In genomic region chr2:73979021-73979420, GRCh38 we compare ENCODE assay signal across 9 cellular contexts. TPM values are rescaled to one million over a fixed set of nuclear protein-coding genes. Genes with fewer than 3 reads are reported as not detected.
DNase-seq lines count a peak whose midpoint lies in the region; ATAC-seq and TF ChIP-seq lines count a peak whose summit lies in the region.
"Had no signal": no experiment of that assay in that cellular context is flagged by ENCODE, and none has a peak within 500 bp of the region (broad histone marks: within the 10 kb centered on the region; RNA-seq: fewer than 3 reads in every experiment).

No MANE protein-coding gene starts in this region.

- H3K9me3 ChIP-seq in Loucy (ENCODE audit: insufficient read depth, low read depth, low read length) = no peaks in the 10 kb centered on the region
- H3K9me3 ChIP-seq in right cardiac atrium (ENCODE audit: control insufficient read depth, low read length) = no peaks in the 10 kb centered on the region

- H3K4me1 Mint-ChIP-seq in activated T-helper 17 cell treated with anti-CD3 and anti-CD28 coated beads, Interleukin-2, amount 50 U/mL, for 72 hours = peaks cover 35% of the 10 kb centered on the region

- peaks cover 9% of the 10 kb centered on the region; the same call in 1 of the 2 replicates for H3F3A ChIP-seq in Loucy (ENCODE audit: low read depth)

- peak overlapping the region; percentile 41 for H3K27ac Mint-ChIP-seq in activated T-helper 17 cell treated with anti-CD3 and anti-CD28 coated beads, Interleukin-2, amount 50 U/mL, for 72 hours

- H3K9me2 ChIP-seq in Loucy (replicated peaks; ENCODE audit: low read depth, low read length) = no peaks in the 10 kb centered on the region

- TF ChIP-seq CTCF in GM12864 (IDR thresholded peaks at IDR 0.05; ENCODE audit: low read depth, low read length, missing control alignments) (no peak), Loucy (conservative IDR thresholded peaks at IDR 0.05; ENCODE audit: low read length) (no peak)

- H3K4me3 Mint-ChIP-seq in activated T-helper 17 cell treated with anti-CD3 and anti-CD28 coated beads, Interleukin-2, amount 50 U/mL, for 72 hours = peak overlapping the region; percentile 75

- H2AFZ ChIP-seq in Loucy (ENCODE audit: low read length) = no peak overlapping the region

- H3K27me3 ChIP-seq in Loucy (ENCODE audit: insufficient read depth, low read length, poor library complexity, severe bottlenecking) (no peaks in the 10 kb centered on the region), right cardiac atrium (ENCODE audit: control insufficient read depth, insufficient read depth) (no peaks in the 10 kb centered on the region)

- H3K4me3 ChIP-seq in GM12864 (ENCODE audit: low read depth, low read length) (peak overlapping the region; percentile 81; the same call in 1 of the 2 replicates), Loucy (ENCODE audit: low read length, poor library complexity, severe bottlenecking) (peak overlapping the region; percentile 76), right cardiac atrium (ENCODE audit: low read length) (no peak overlapping the region)

- peak; percentile 97 for ATAC-seq in activated T-helper 17 cell treated with anti-CD3 and anti-CD28 coated beads, Interleukin-2, amount 50 U/mL, for 72 hours (replicated peaks)
- ATAC-seq in HG03139 (IDR thresholded peaks at IDR 0.05; ENCODE audit: unreplicated experiment) (no peak), left cardiac atrium (no peak), right cardiac atrium (no peak)
- ATAC-seq: HCT116 had no signal

- H3K4me2 ChIP-seq in Loucy (ENCODE audit: low read depth, low read length, poor library complexity, severe bottlenecking) = peak overlapping the region; percentile 81

- no peaks in the 10 kb centered on the region for H4K20me1 ChIP-seq in Loucy (ENCODE audit: insufficient read depth, low read length, poor library complexity, severe bottlenecking)

- no peaks in the 10 kb centered on the region for H3K36me3 ChIP-seq in Loucy (ENCODE audit: insufficient read depth, low read length)

- no peaks in the 10 kb centered on the region for H3K27me3 Mint-ChIP-seq in activated T-helper 17 cell treated with anti-CD3 and anti-CD28 coated beads, Interleukin-2, amount 50 U/mL, for 72 hours

- WGBS in right cardiac atrium = 47% methylated on average over 5 of the region's 5 CpGs

- peak overlapping the region; percentile 69 for H3K9ac ChIP-seq in Loucy (ENCODE audit: low read depth, low read length, poor library complexity, severe bottlenecking)

- no peaks in the 10 kb centered on the region for H3K9me3 Mint-ChIP-seq in activated T-helper 17 cell treated with anti-CD3 and anti-CD28 coated beads, Interleukin-2, amount 50 U/mL, for 72 hours

- H3K27ac ChIP-seq in right cardiac atrium (ENCODE audit: low read length) = no peak overlapping the region

- peaks cover 36% of the 10 kb centered on the region for H3K79me2 ChIP-seq in Loucy (ENCODE audit: insufficient read depth, low read length)

- H3K4me1 ChIP-seq in Loucy (ENCODE audit: insufficient read depth, low read length, poor library complexity, severe bottlenecking) = peaks cover 78% of the 10 kb centered on the region
- H3K4me1 ChIP-seq in right cardiac atrium (ENCODE audit: control insufficient read depth, insufficient read depth, low read length) = peaks cover 7% of the 10 kb centered on the region

- H3K36me3 Mint-ChIP-seq in activated T-helper 17 cell treated with anti-CD3 and anti-CD28 coated beads, Interleukin-2, amount 50 U/mL, for 72 hours (ENCODE audit: low read depth) = peaks cover 7% of the 10 kb centered on the region

- no peak for DNase-seq in GM12864 (ENCODE audit: low read depth)
- DNase-seq in stimulated activated CD4-positive, alpha-beta T cell treated with anti-CD3 and anti-CD28 coated beads, Interleukin-12 subunit alpha, Interleukin-12 subunit beta, amount 100 ng/mL, for 4 hours = peak; percentile 53
- no peak for DNase-seq in left cardiac atrium
- no peak for DNase-seq in NAMALWA (ENCODE audit: low spot score)
- DNase-seq in right cardiac atrium = no peak

- intact Hi-C loops in left cardiac atrium (cut with DNase I) (no loop called here), right cardiac atrium (cut with DNase I) (no loop called here)

RNA-seq across cellular contexts. Expression of gene TET3, which starts 5.7 kb away (rescaled TPM):
- 10 to 100 TPM; 15.1 to 42.6 TPM for total RNA-seq in activated T-helper 17 cell treated with anti-CD3 and anti-CD28 coated beads, Interleukin-2, amount 50 U/mL, for 72 hours
- total RNA-seq in left cardiac atrium (1 to 10 TPM; 3.0 to 4.3 TPM), right cardiac atrium (1 to 10 TPM; 2.5 to 3.3 (median 2.9) TPM)
- 1.1 TPM for polyA plus RNA-seq in right cardiac atrium

RNA-seq across cellular contexts. Expression of gene DGUOK, which starts 52.3 kb away (rescaled TPM):
- 10 to 100 TPM; 66.7 to 87.8 TPM for total RNA-seq in activated T-helper 17 cell treated with anti-CD3 and anti-CD28 coated beads, Interleukin-2, amount 50 U/mL, for 72 hours
- 10 to 100 TPM; 25.2 to 33.7 TPM for total RNA-seq in left cardiac atrium
- 10 to 100 TPM; 20.2 to 29.0 (median 26.7) TPM for total RNA-seq in right cardiac atrium
- 47.4 TPM for polyA plus RNA-seq in right cardiac atrium
